In genomic region chr17:32664936-32665583, GRCh38 we compare ENCODE assay signal across 17 cellular contexts.
DNase-seq lines count a peak whose midpoint lies in the region; ATAC-seq, FAIRE-seq and TF ChIP-seq lines count a peak whose summit lies in the region.
"Had no signal": no experiment of that assay in that cellular context is flagged by ENCODE, and none has a peak within 500 bp of the region (broad histone marks: within the 10 kb centered on the region; RNA-seq: fewer than 3 reads in every experiment).

No MANE protein-coding gene starts in this region.

- H3K4me3 ChIP-seq in NB4 (ENCODE audit: low read depth, low read length) = no peak overlapping the region
- no peak overlapping the region for H3K4me3 ChIP-seq in endodermal cell (ENCODE audit: low read length)
- H3K4me3 ChIP-seq: BLaER1 had no signal

- peaks cover 10% of the 10 kb centered on the region for H3K27me3 Mint-ChIP-seq in activated naive CD8-positive, alpha-beta T cell treated with anti-CD3 and anti-CD28 coated beads, Interleukin-2, amount 10 ng/mL, durations not matched to agents 7 days and 5 days
- H3K27me3 Mint-ChIP-seq in activated naive CD8-positive, alpha-beta T cell treated with anti-CD3 and anti-CD28 coated beads for 36 hours = no peaks in the 10 kb centered on the region
- H3K27me3 Mint-ChIP-seq in endodermal cell (ENCODE audit: insufficient read depth) = no peaks in the 10 kb centered on the region
- H3K27me3 Mint-ChIP-seq: CD8-positive, alpha-beta memory T cell had no signal

- TF ChIP-seq CTCF in NB4 (IDR thresholded peaks at IDR 0.05; ENCODE audit: low read depth, low read length) (no peak), endodermal cell (conservative IDR thresholded peaks at IDR 0.05) (no peak), GM13976 (IDR thresholded peaks at IDR 0.05; ENCODE audit: borderline replicate concordance, control extremely low read depth, extremely low read depth, insufficient read depth, missing control alignments) (no peak)

- H3K4me1 ChIP-seq in endodermal cell (ENCODE audit: control insufficient read depth, insufficient read depth, low read length) = peaks cover 3% of the 10 kb centered on the region
- H3K4me1 ChIP-seq: Caco-2 had no signal

- no peak overlapping the region for H3K9ac ChIP-seq in endodermal cell (ENCODE audit: extremely low read depth, low read length, poor library complexity, severe bottlenecking)
- H3K9ac ChIP-seq: BLaER1 had no signal

- no peaks in the 10 kb centered on the region for H3K27me3 ChIP-seq in endodermal cell (ENCODE audit: control insufficient read depth, insufficient read depth, low read length, poor library complexity, severe bottlenecking)
- H3K27me3 ChIP-seq: BLaER1 had no signal

- POLR2A ChIA-PET in activated naive CD8-positive, alpha-beta T cell treated with anti-CD3 and anti-CD28 coated beads, Interleukin-2, amount 10 ng/mL, durations not matched to agents 7 days and 5 days (lab: Charles Lee) = no interaction called here

- DNase-seq in activated naive CD8-positive, alpha-beta T cell treated with anti-CD3 and anti-CD28 coated beads, Interleukin-2, amount 10 ng/mL, durations not matched to agents 7 days and 5 days = no peak
- no peak for DNase-seq in activated naive CD8-positive, alpha-beta T cell treated with anti-CD3 and anti-CD28 coated beads for 36 hours
- peak; percentile 36 for DNase-seq in NB4 (ENCODE audit: low read depth)
- DNase-seq in endodermal cell = peak; percentile 53
- DNase-seq in NCI-H446 treated with DMSO at 0.1 percent for 48 hours (lab: John Stamatoyannopoulos, UW) = no peak
- no peak for DNase-seq in GM19239 (ENCODE audit: insufficient read length, low spot score)
- no peak for DNase-seq in GM13976 (ENCODE audit: low spot score)
- DNase-seq: 8988T; AML-193; Caco-2; CD8-positive, alpha-beta memory T cell; DMS53; GF-D8; GOT3; H9 had no signal

- H3K27ac Mint-ChIP-seq in activated naive CD8-positive, alpha-beta T cell treated with anti-CD3 and anti-CD28 coated beads, Interleukin-2, amount 10 ng/mL, durations not matched to agents 7 days and 5 days = peak overlapping the region; percentile 8
- H3K27ac Mint-ChIP-seq in activated naive CD8-positive, alpha-beta T cell treated with anti-CD3 and anti-CD28 coated beads for 36 hours = no peak overlapping the region
- H3K27ac Mint-ChIP-seq in endodermal cell = no peak overlapping the region
- H3K27ac Mint-ChIP-seq: CD8-positive, alpha-beta memory T cell had no signal

- H3K9me3 ChIP-seq in endodermal cell (ENCODE audit: control insufficient read depth, low read length) = peaks cover 13% of the 10 kb centered on the region
- H3K9me3 ChIP-seq: Caco-2 had no signal

- H3K4me1 Mint-ChIP-seq in activated naive CD8-positive, alpha-beta T cell treated with anti-CD3 and anti-CD28 coated beads, Interleukin-2, amount 10 ng/mL, durations not matched to agents 7 days and 5 days = no peaks in the 10 kb centered on the region
- H3K4me1 Mint-ChIP-seq in activated naive CD8-positive, alpha-beta T cell treated with anti-CD3 and anti-CD28 coated beads for 36 hours = no peaks in the 10 kb centered on the region
- H3K4me1 Mint-ChIP-seq in endodermal cell = peaks cover 5% of the 10 kb centered on the region
- H3K4me1 Mint-ChIP-seq: CD8-positive, alpha-beta memory T cell had no signal

- no peak overlapping the region for H3K4me3 Mint-ChIP-seq in activated naive CD8-positive, alpha-beta T cell treated with anti-CD3 and anti-CD28 coated beads, Interleukin-2, amount 10 ng/mL, durations not matched to agents 7 days and 5 days
- H3K4me3 Mint-ChIP-seq in activated naive CD8-positive, alpha-beta T cell treated with anti-CD3 and anti-CD28 coated beads for 36 hours = no peak overlapping the region
- H3K4me3 Mint-ChIP-seq in endodermal cell = no peak overlapping the region
- H3K4me3 Mint-ChIP-seq: CD8-positive, alpha-beta memory T cell had no signal

- no peak for TF ChIP-seq POLR2A in NB4 (IDR thresholded peaks at IDR 0.05; ENCODE audit: extremely low read depth, insufficient read length)

- no peaks in the 10 kb centered on the region for H3K36me3 ChIP-seq in endodermal cell (ENCODE audit: control insufficient read depth, insufficient read depth, low read length)
- H3K36me3 ChIP-seq: BLaER1 had no signal

- ATAC-seq in activated naive CD8-positive, alpha-beta T cell treated with anti-CD3 and anti-CD28 coated beads, Interleukin-2, amount 10 ng/mL, durations not matched to agents 7 days and 5 days (ENCODE audit: low read depth) = no peak

- no peaks in the 10 kb centered on the region for H3K36me3 Mint-ChIP-seq in activated naive CD8-positive, alpha-beta T cell treated with anti-CD3 and anti-CD28 coated beads, Interleukin-2, amount 10 ng/mL, durations not matched to agents 7 days and 5 days
- no peaks in the 10 kb centered on the region for H3K36me3 Mint-ChIP-seq in activated naive CD8-positive, alpha-beta T cell treated with anti-CD3 and anti-CD28 coated beads for 36 hours
- peaks cover 16% of the 10 kb centered on the region for H3K36me3 Mint-ChIP-seq in endodermal cell (ENCODE audit: low read depth)
- H3K36me3 Mint-ChIP-seq: CD8-positive, alpha-beta memory T cell had no signal

- H3K9me3 Mint-ChIP-seq in activated naive CD8-positive, alpha-beta T cell treated with anti-CD3 and anti-CD28 coated beads, Interleukin-2, amount 10 ng/mL, durations not matched to agents 7 days and 5 days = no peaks in the 10 kb centered on the region
- H3K9me3 Mint-ChIP-seq in activated naive CD8-positive, alpha-beta T cell treated with anti-CD3 and anti-CD28 coated beads for 36 hours = no peaks in the 10 kb centered on the region
- peaks cover 12% of the 10 kb centered on the region for H3K9me3 Mint-ChIP-seq in endodermal cell
- H3K9me3 Mint-ChIP-seq: CD8-positive, alpha-beta memory T cell had no signal

- H3K27ac ChIP-seq in endodermal cell (ENCODE audit: low read depth, low read length) = no peak overlapping the region
- H3K27ac ChIP-seq: BLaER1 had no signal

- in situ Hi-C loops in GM13976 (cut with MboI; ENCODE audit: low sequenced_read_pairs, unreplicated experiment) = no loop called here

- no peak for FAIRE-seq in GM19239 (lab: Jason Lieb, UNC)
- FAIRE-seq: GM18507 had no signal

- WGBS in endodermal cell (ENCODE audit: insufficient coverage in 1 of 2, insufficient read length in 1 of 2), 2 experiments = 83 to 91% methylated on average over 5 to 9 of the region's 9 CpGs

Comparison
In these comparisons a context has a peak if more than half of its experiments do, and no peak if none do; other contexts are left out.
1. DNase-seq: peak in NB4 (single experiment) and endodermal cell (single experiment); none in activated naive CD8-positive, alpha-beta T cell treated with anti-CD3 and anti-CD28 coated beads, Interleukin-2, amount 10 ng/mL, durations not matched to agents 7 days and 5 days (single experiment), activated naive CD8-positive, alpha-beta T cell treated with anti-CD3 and anti-CD28 coated beads for 36 hours (single experiment), NCI-H446 treated with DMSO at 0.1 percent for 48 hours (single experiment), GM19239 (single experiment) and GM13976 (single experiment).